In the genomic region with DNA sequence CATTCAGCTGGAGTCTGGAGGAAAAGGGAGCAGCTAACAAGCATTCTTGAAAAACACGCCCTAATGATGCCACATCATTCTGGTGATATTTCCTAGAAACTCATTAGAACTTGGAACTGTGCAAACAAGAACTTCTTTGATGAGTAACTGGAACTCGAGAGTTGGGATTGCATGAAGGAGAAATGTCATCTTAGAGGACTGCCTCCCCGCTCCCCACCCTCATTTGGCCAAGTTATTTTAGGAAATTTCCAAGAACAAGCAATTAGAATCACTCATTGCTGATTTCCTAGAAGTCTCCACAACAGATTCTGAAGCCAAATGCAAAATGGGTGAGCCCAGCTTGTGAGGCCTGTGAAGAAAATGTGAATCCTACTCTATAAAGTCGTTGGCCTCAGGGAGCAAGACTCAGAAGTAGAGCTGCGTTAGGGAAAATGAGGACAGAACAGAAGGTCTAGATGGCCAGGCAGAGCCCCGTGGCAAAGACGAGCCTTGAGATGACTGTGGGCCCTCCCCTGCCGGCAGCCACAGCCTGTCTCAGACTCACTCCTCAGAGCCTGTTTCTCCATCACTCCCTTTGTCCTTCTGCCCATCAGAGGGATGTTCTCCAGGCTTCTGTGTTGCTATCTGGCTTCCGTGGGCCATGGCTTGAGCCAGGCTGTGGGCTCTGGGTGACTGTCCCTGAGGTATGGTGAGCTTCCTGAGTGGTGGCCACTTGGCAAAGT, we compare ENCODE assay signal across 1 cellular context.
TF ChIP-seq lines count a peak whose summit lies in the region.

No MANE protein-coding gene starts in this region.

TF ChIP-seq in K562, 482 proteins besides CTCF, POLR2A, EP300 and RAD21 (continued from another document):
- TF ChIP-seq, protein P1, sequence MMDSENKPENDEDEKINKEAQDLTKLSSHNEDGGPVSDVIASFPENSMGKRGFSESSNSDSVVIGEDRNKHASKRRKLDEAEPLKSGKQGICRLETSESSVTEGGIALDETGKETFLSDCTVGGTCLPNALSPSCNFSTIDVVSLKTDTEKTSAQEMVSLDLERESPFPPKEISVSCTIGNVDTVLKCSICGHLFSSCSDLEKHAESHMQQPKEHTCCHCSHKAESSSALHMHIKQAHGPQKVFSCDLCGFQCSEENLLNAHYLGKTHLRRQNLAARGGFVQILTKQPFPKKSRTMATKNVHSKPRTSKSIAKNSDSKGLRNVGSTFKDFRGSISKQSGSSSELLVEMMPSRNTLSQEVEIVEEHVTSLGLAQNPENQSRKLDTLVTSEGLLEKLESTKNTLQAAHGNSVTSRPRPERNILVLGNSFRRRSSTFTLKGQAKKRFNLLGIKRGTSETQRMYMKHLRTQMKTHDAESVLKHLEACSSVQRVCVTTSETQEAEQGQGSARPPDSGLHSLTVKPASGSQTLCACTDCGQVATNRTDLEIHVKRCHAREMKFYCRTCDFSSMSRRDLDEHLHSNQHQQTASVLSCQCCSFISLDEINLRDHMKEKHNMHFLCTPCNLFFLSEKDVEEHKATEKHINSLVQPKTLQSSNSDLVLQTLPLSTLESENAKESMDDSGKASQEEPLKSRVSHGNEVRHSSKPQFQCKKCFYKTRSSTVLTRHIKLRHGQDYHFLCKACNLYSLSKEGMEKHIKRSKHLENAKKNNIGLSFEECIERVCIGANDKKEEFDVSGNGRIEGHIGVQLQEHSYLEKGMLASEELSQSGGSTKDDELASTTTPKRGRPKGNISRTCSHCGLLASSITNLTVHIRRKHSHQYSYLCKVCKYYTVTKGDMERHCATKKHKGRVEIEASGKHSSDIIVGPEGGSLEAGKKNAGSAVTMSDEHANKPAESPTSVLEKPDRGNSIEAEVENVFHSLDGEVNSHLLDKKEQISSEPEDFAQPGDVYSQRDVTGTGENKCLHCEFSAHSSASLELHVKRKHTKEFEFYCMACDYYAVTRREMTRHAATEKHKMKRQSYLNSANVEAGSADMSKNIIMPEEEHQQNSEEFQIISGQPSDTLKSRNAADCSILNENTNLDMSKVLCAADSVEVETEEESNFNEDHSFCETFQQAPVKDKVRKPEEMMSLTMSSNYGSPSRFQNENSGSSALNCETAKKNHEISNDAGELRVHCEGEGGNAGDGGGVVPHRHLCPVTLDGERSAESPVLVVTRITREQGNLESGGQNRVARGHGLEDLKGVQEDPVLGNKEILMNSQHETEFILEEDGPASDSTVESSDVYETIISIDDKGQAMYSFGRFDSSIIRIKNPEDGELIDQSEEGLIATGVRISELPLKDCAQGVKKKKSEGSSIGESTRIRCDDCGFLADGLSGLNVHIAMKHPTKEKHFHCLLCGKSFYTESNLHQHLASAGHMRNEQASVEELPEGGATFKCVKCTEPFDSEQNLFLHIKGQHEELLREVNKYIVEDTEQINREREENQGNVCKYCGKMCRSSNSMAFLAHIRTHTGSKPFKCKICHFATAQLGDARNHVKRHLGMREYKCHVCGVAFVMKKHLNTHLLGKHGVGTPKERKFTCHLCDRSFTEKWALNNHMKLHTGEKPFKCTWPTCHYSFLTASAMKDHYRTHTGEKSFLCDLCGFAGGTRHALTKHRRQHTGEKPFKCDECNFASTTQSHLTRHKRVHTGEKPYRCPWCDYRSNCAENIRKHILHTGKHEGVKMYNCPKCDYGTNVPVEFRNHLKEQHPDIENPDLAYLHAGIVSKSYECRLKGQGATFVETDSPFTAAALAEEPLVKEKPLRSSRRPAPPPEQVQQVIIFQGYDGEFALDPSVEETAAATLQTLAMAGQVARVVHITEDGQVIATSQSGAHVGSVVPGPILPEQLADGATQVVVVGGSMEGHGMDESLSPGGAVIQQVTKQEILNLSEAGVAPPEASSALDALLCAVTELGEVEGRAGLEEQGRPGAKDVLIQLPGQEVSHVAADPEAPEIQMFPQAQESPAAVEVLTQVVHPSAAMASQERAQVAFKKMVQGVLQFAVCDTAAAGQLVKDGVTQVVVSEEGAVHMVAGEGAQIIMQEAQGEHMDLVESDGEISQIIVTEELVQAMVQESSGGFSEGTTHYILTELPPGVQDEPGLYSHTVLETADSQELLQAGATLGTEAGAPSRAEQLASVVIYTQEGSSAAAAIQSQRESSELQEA (IDR thresholded peaks at IDR 0.05; ENCODE audit: low read depth), result no peak
- TF ChIP-seq, protein P2, sequence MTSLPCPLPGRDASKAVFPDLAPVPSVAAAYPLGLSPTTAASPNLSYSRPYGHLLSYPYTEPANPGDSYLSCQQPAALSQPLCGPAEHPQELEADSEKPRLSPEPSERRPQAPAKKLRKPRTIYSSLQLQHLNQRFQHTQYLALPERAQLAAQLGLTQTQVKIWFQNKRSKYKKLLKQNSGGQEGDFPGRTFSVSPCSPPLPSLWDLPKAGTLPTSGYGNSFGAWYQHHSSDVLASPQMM (CRISPR knock-in tag; IDR thresholded peaks at IDR 0.05), result no peak
- TF ChIP-seq, protein P3, sequence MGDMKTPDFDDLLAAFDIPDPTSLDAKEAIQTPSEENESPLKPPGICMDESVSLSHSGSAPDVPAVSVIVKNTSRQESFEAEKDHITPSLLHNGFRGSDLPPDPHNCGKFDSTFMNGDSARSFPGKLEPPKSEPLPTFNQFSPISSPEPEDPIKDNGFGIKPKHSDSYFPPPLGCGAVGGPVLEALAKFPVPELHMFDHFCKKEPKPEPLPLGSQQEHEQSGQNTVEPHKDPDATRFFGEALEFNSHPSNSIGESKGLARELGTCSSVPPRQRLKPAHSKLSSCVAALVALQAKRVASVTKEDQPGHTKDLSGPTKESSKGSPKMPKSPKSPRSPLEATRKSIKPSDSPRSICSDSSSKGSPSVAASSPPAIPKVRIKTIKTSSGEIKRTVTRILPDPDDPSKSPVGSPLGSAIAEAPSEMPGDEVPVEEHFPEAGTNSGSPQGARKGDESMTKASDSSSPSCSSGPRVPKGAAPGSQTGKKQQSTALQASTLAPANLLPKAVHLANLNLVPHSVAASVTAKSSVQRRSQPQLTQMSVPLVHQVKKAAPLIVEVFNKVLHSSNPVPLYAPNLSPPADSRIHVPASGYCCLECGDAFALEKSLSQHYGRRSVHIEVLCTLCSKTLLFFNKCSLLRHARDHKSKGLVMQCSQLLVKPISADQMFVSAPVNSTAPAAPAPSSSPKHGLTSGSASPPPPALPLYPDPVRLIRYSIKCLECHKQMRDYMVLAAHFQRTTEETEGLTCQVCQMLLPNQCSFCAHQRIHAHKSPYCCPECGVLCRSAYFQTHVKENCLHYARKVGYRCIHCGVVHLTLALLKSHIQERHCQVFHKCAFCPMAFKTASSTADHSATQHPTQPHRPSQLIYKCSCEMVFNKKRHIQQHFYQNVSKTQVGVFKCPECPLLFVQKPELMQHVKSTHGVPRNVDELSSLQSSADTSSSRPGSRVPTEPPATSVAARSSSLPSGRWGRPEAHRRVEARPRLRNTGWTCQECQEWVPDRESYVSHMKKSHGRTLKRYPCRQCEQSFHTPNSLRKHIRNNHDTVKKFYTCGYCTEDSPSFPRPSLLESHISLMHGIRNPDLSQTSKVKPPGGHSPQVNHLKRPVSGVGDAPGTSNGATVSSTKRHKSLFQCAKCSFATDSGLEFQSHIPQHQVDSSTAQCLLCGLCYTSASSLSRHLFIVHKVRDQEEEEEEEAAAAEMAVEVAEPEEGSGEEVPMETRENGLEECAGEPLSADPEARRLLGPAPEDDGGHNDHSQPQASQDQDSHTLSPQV (IDR thresholded peaks at IDR 0.05), result no peak
- TF ChIP-seq, protein P4, sequence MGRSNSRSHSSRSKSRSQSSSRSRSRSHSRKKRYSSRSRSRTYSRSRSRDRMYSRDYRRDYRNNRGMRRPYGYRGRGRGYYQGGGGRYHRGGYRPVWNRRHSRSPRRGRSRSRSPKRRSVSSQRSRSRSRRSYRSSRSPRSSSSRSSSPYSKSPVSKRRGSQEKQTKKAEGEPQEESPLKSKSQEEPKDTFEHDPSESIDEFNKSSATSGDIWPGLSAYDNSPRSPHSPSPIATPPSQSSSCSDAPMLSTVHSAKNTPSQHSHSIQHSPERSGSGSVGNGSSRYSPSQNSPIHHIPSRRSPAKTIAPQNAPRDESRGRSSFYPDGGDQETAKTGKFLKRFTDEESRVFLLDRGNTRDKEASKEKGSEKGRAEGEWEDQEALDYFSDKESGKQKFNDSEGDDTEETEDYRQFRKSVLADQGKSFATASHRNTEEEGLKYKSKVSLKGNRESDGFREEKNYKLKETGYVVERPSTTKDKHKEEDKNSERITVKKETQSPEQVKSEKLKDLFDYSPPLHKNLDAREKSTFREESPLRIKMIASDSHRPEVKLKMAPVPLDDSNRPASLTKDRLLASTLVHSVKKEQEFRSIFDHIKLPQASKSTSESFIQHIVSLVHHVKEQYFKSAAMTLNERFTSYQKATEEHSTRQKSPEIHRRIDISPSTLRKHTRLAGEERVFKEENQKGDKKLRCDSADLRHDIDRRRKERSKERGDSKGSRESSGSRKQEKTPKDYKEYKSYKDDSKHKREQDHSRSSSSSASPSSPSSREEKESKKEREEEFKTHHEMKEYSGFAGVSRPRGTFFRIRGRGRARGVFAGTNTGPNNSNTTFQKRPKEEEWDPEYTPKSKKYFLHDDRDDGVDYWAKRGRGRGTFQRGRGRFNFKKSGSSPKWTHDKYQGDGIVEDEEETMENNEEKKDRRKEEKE (IDR thresholded peaks at IDR 0.05; ENCODE audit: borderline replicate concordance in 1 of 2, control insufficient read depth in 1 of 2, low read depth in 2 of 2, low read length in 1 of 2), result no peak
- no peak for TF ChIP-seq TRIM24 (IDR thresholded peaks at IDR 0.05)
- TF ChIP-seq ZNF347 (CRISPR knock-in tag; IDR thresholded peaks at IDR 0.05; ENCODE audit: low read depth), result no peak
- TF ChIP-seq SIRT6 (IDR thresholded peaks at IDR 0.05; ENCODE audit: low read depth, low read length), result no peak
